17 cellular contexts compared by ENCODE assay signal in the genomic region with DNA sequence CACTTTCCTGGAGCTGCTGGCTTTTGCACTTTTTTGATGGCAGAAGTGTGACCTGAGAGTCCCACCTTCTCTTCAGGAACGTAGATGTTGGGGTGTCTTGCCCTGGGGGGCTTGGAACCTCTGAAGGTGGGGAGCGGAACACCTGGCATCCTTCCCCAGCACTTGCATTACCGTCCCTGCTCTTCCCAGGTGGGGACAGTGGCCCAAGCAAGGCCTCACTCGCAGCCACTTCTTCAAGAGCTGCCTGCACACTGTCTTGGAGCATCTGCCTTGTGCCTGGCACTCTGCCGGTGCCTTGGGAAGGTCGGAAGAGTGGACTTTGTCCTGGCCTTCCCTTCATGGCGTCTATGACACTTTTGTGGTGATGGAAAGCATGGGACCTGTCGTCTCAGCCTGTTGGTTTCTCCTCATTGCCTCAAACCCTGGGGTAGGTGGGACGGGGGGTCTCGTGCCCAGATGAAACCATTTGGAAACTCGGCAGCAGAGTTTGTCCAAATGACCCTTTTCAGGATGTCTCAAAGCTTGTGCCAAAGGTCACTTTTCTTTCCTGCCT.
"Had no signal": no experiment of that assay in that cellular context is flagged by ENCODE, and none has a peak within 500 bp of the region (broad histone marks: within the 10 kb centered on the region; RNA-seq: fewer than 3 reads in every experiment).

No MANE protein-coding gene starts in this region.

- H3K9me3 Mint-ChIP-seq: stimulated activated naive CD8-positive, alpha-beta T cell treated with anti-CD3 and anti-CD28 coated beads, Interleukin-15, Interleukin-2, amounts not matched to agents 100 ng/mL and 50 ng/mL, for 24 hours; type B pancreatic cell had no signal

- H3K4me1 ChIP-seq: body of pancreas had no signal

- DNase-seq: activated CD4-positive, alpha-beta T cell treated with anti-CD3 and anti-CD28 coated beads, Interleukin-2, amount 50 U/mL, for 1 hour; activated CD4-positive, CD25-positive, alpha-beta regulatory T cell; activated effector memory CD4-positive, alpha-beta T cell treated with anti-CD3 and anti-CD28 coated beads, Interleukin-2, amount 50 U/mL, for 16 hours; amniotic stem cell; body of pancreas; mammary epithelial cell; mucosa of descending colon; naive thymus-derived CD8-positive, alpha-beta T cell; occipital lobe; right cardiac atrium had no signal

- H3K27me3 Mint-ChIP-seq: activated naive CD8-positive, alpha-beta T cell; naive thymus-derived CD8-positive, alpha-beta T cell; progenitor cell of endocrine pancreas; stimulated activated naive CD8-positive, alpha-beta T cell treated with anti-CD3 and anti-CD28 coated beads, Interleukin-15, Interleukin-2, amounts not matched to agents 100 ng/mL and 50 ng/mL, for 24 hours; type B pancreatic cell had no signal

- FAIRE-seq: endometrium, islet of Langerhans had no signal

- H3K4me3 ChIP-seq: body of pancreas, mucosa of descending colon, suprapubic skin had no signal

- ATAC-seq: body of pancreas; mucosa of descending colon; naive thymus-derived CD8-positive, alpha-beta T cell; right cardiac atrium had no signal

- H3K27ac Mint-ChIP-seq: stimulated activated naive CD8-positive, alpha-beta T cell treated with anti-CD3 and anti-CD28 coated beads, Interleukin-15, Interleukin-2, amounts not matched to agents 100 ng/mL and 50 ng/mL, for 24 hours had no signal

- H3K27ac ChIP-seq: body of pancreas, suprapubic skin had no signal

- H3K4me3 Mint-ChIP-seq: activated naive CD8-positive, alpha-beta T cell; naive thymus-derived CD8-positive, alpha-beta T cell; stimulated activated naive CD8-positive, alpha-beta T cell treated with anti-CD3 and anti-CD28 coated beads, Interleukin-15, Interleukin-2, amounts not matched to agents 100 ng/mL and 50 ng/mL, for 24 hours; type B pancreatic cell had no signal

- H3K27me3 ChIP-seq: body of pancreas, suprapubic skin had no signal

- H3K9me3 ChIP-seq: body of pancreas, mucosa of descending colon, suprapubic skin had no signal
